Comparison of ENCODE assay signal across 13 cellular contexts in genomic region chr10:12628964-12629766, GRCh38.
DNase-seq lines count a peak whose midpoint lies in the region; ATAC-seq and TF ChIP-seq lines count a peak whose summit lies in the region.
"Had no signal": no experiment of that assay in that cellular context is flagged by ENCODE, and none has a peak within 500 bp of the region (broad histone marks: within the 10 kb centered on the region; RNA-seq: fewer than 3 reads in every experiment).

No MANE protein-coding gene starts in this region.

- H3K27me3 ChIP-seq in left lung (no peaks in the 10 kb centered on the region), spleen (replicated peaks in 1 of 7) (no peaks in the 10 kb centered on the region)
- H3K27me3 ChIP-seq: tibial artery had no signal

- H3K4me1 Mint-ChIP-seq in stimulated activated naive CD8-positive, alpha-beta T cell treated with anti-CD3 and anti-CD28 coated beads, Interleukin-15, amount 100 ng/mL, for 72 hours, result peaks cover 18% of the 10 kb centered on the region
- peaks cover 1% of the 10 kb centered on the region for H3K4me1 Mint-ChIP-seq in mesothelial cell of epicardium

- no peaks in the 10 kb centered on the region for H3K27me3 Mint-ChIP-seq in stimulated activated naive CD8-positive, alpha-beta T cell treated with anti-CD3 and anti-CD28 coated beads, Interleukin-15, amount 100 ng/mL, for 72 hours
- peaks cover 3% of the 10 kb centered on the region for H3K27me3 Mint-ChIP-seq in mesothelial cell of epicardium (ENCODE audit: low read depth)
- H3K27me3 Mint-ChIP-seq: natural killer cell treated with Interleukin-12 subunit alpha and Interleukin-12 subunit beta and Interleukin-15 and Interleukin-18, amount 100 ng/mL, for 72 hours had no signal

- H3K27ac ChIP-seq in left lung (no peak overlapping the region), spleen (no peak overlapping the region)
- H3K27ac ChIP-seq: tibial artery had no signal

- H3K9me3 ChIP-seq in left lung (no peaks in the 10 kb centered on the region), spleen (no peaks in the 10 kb centered on the region)
- H3K9me3 ChIP-seq: tibial artery had no signal

- peak; percentile 23 for ATAC-seq in stimulated activated naive CD8-positive, alpha-beta T cell treated with anti-CD3 and anti-CD28 coated beads, Interleukin-15, Interleukin-2, amounts not matched to agents 100 U/mL and 50 U/mL, for 24 hours
- no peak for ATAC-seq in stimulated activated naive CD8-positive, alpha-beta T cell treated with anti-CD3 and anti-CD28 coated beads, Interleukin-15, amount 100 ng/mL, for 72 hours
- no peak for ATAC-seq in left lung
- ATAC-seq: CD8-positive, alpha-beta T cell had no signal

- 67 to 72% (median 68%) methylated on average over 10 of the region's 10 CpGs for WGBS in spleen, 5 donors

- intact Hi-C loops in left lung (cut with DNase I) (no loop called here), spleen (cut with DNase I; ENCODE audit: low total_unique reads) (no loop called here)

- no peaks in the 10 kb centered on the region for H3K36me3 ChIP-seq in left lung
- H3K36me3 ChIP-seq in spleen, result peaks cover 0 to 5% (median 0%) of the 10 kb centered on the region in 6 donors
- H3K36me3 ChIP-seq: tibial artery had no signal

- TF ChIP-seq CTCF in left lung (IDR thresholded peaks at IDR 0.05) (no peak), mesothelial cell of epicardium (IDR thresholded peaks at IDR 0.05; ENCODE audit: unreplicated experiment) (no peak), spleen (IDR thresholded peaks at IDR 0.05 in 8 of 11, conservative IDR thresholded peaks at IDR 0.05 in 3 of 11) (no peak)

- no peak overlapping the region for H3K4me3 Mint-ChIP-seq in stimulated activated naive CD8-positive, alpha-beta T cell treated with anti-CD3 and anti-CD28 coated beads, Interleukin-15, amount 100 ng/mL, for 72 hours
- H3K4me3 Mint-ChIP-seq in mesothelial cell of epicardium, result no peak overlapping the region
- H3K4me3 Mint-ChIP-seq: CD8-positive, alpha-beta T cell; natural killer cell treated with Interleukin-12 subunit alpha and Interleukin-12 subunit beta and Interleukin-15 and Interleukin-18, amount 100 ng/mL, for 72 hours had no signal

- no peak for TF ChIP-seq POLR2A in spleen (IDR thresholded peaks at IDR 0.05)

- H3K4me3 ChIP-seq in left lung (no peak overlapping the region), spleen (no peak overlapping the region)
- H3K4me3 ChIP-seq: tibial artery had no signal

- peak overlapping the region in 1 of 2 donors; percentile 52 for H3K27ac Mint-ChIP-seq in stimulated activated naive CD8-positive, alpha-beta T cell treated with anti-CD3 and anti-CD28 coated beads, Interleukin-15, amount 100 ng/mL, for 72 hours
- no peak overlapping the region for H3K27ac Mint-ChIP-seq in mesothelial cell of epicardium
- H3K27ac Mint-ChIP-seq: natural killer cell treated with Interleukin-12 subunit alpha and Interleukin-12 subunit beta and Interleukin-15 and Interleukin-18, amount 100 ng/mL, for 72 hours had no signal

- H3K36me3 Mint-ChIP-seq in mesothelial cell of epicardium, result no peaks in the 10 kb centered on the region
- H3K36me3 Mint-ChIP-seq: natural killer cell treated with Interleukin-12 subunit alpha and Interleukin-12 subunit beta and Interleukin-15 and Interleukin-18, amount 100 ng/mL, for 72 hours had no signal

- no peak for DNase-seq in stimulated activated naive CD8-positive, alpha-beta T cell treated with anti-CD3 and anti-CD28 coated beads, Interleukin-15, Interleukin-2, amounts not matched to agents 100 U/mL and 50 U/mL, for 24 hours
- DNase-seq in stimulated activated naive CD8-positive, alpha-beta T cell treated with anti-CD3 and anti-CD28 coated beads, Interleukin-15, amount 100 ng/mL, for 72 hours, result no peak
- peak; percentile 85 for DNase-seq in NCI-H748 (lab: John Stamatoyannopoulos, UW; ENCODE audit: unreplicated experiment)
- peak; percentile 12 for DNase-seq in glomerular visceral epithelial cell (ENCODE audit: extremely low spot score)
- no peak for DNase-seq in left lung
- no peak for DNase-seq in mesothelial cell of epicardium (ENCODE audit: low spot score in 2 of 2, unreplicated experiment in 2 of 2)
- DNase-seq in SW 1271 (lab: John Stamatoyannopoulos, UW), result no peak
- DNase-seq in spleen, result no peak
- DNase-seq: activated effector memory CD4-positive, alpha-beta T cell treated with Interleukin-2 at 50 U/mL for 16 hours; CD8-positive, alpha-beta T cell; stimulated activated CD4-positive, alpha-beta T cell treated with anti-CD3 and anti-CD28 coated beads, Interleukin-4, amount 100 ng/mL, for 1 hour; tibial artery had no signal

- H3K4me1 ChIP-seq in left lung, result no peaks in the 10 kb centered on the region
- peaks cover 0 to 8% (median 0%) of the 10 kb centered on the region in 6 donors for H3K4me1 ChIP-seq in spleen
- H3K4me1 ChIP-seq: tibial artery had no signal

- H3K9me3 Mint-ChIP-seq in stimulated activated naive CD8-positive, alpha-beta T cell treated with anti-CD3 and anti-CD28 coated beads, Interleukin-15, amount 100 ng/mL, for 72 hours, result no peaks in the 10 kb centered on the region
- H3K9me3 Mint-ChIP-seq in mesothelial cell of epicardium, result peaks cover 19% of the 10 kb centered on the region
- H3K9me3 Mint-ChIP-seq: natural killer cell treated with Interleukin-12 subunit alpha and Interleukin-12 subunit beta and Interleukin-15 and Interleukin-18, amount 100 ng/mL, for 72 hours had no signal

Comparison
In these comparisons a context has a peak if more than half of its experiments do, and no peak if none do; other contexts are left out.
1. DNase-seq: peak in NCI-H748 (single experiment) and glomerular visceral epithelial cell (single experiment); none in stimulated activated naive CD8-positive, alpha-beta T cell treated with anti-CD3 and anti-CD28 coated beads, Interleukin-15, Interleukin-2, amounts not matched to agents 100 U/mL and 50 U/mL, for 24 hours (single experiment), stimulated activated naive CD8-positive, alpha-beta T cell treated with anti-CD3 and anti-CD28 coated beads, Interleukin-15, amount 100 ng/mL, for 72 hours (0 of 2), left lung (0 of 2), mesothelial cell of epicardium (0 of 2), SW 1271 (0 of 2) and spleen (single experiment).